8 cellular contexts compared by ENCODE assay signal in the genomic region with DNA sequence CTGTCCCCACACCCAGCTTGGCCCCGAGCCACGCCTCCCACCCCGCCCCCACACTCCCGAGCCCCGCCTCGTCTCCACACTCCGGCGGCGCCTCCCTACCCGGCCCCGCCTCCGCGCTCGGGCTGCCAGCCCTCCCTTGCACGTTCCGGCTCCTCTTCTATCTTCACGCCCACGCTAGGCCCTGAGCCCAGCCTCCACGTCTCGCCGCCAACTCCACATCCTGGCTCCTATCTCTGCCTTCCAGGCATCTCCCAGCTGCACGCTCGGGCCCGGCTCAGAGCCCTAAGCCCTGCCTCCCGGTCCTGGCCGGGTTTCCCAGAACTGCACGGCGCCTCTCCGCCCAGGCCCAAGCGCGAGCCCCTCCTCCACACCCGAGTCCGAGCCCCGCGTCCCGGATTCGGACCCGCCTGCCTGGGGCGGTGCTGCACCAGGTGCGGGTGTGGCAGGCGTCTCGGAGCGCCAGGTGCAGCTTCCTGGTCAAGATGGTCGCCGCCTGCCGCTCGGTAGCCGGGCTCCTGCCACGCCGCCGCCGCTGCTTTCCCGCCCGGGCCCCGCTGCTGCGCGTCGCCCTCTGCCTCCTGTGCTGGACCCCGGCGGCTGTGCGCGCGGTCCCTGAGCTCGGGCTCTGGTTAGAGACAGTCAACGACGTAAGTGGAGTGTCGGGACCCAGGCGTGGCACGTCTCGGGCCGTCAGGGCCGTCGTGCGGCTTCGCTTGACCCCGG. TPM values are rescaled to one million over a fixed set of nuclear protein-coding genes. Genes with fewer than 3 reads are reported as not detected.
A peak's percentile ranks its signal among the peaks of the same experiment; 100 is the strongest.
DNase-seq lines count a peak whose midpoint lies in the region; ATAC-seq and TF ChIP-seq lines count a peak whose summit lies in the region.

TSS of gene TMEM87B (plus strand) at position 160 of the 723 bp plus-strand sequence. CDS start at position 483, 323 bp downstream.

- TF ChIP-seq CTCF in BE2C (IDR thresholded peaks at IDR 0.05; ENCODE audit: low read depth, low read length) = no peak
- TF ChIP-seq CTCF in colonic mucosa (IDR thresholded peaks at IDR 0.05) = no peak

- H3K27ac ChIP-seq in colonic mucosa = peak within 1 kb of the TSS; percentile 100

- ATAC-seq in HG03439 (IDR thresholded peaks at IDR 0.05; ENCODE audit: unreplicated experiment) = peak; percentile 67

- DNase-seq in BE2C (peak; percentile 95), GM19238 (ENCODE audit: insufficient read length, low spot score) (peak; percentile 78), NCI-H510A treated with DMSO at 0.1 percent for 48 hours (lab: John Stamatoyannopoulos, UW) (peak; percentile 86), colonic mucosa (peak; percentile 99), left kidney (ENCODE audit: low read depth, low spot score) (peak; percentile 99)
- DNase-seq in activated CD4-positive, alpha-beta T cell treated with anti-CD3 and anti-CD28 coated beads for 24 hours (ENCODE audit: low read depth in 2 of 2) = peak; percentile 95 to 97
- DNase-seq in stimulated activated CD4-positive, alpha-beta T cell treated with anti-CD3 and anti-CD28 coated beads, Interleukin-2, amount 100 ng/mL, for 4 hours (ENCODE audit: low read depth) = peak; percentile 98

- H3K9me3 ChIP-seq in BE2C (no peaks in the 10 kb centered on the region), colonic mucosa (no peaks in the 10 kb centered on the region)

- peak within 1 kb of the TSS; percentile 78 for H3K4me3 ChIP-seq in BE2C (ENCODE audit: low read depth, low read length)
- H3K4me3 ChIP-seq in colonic mucosa = peak within 1 kb of the TSS; percentile 88

- peak within 1 kb of the TSS; percentile 92 to 98 for H3K9ac ChIP-seq in colonic mucosa (ENCODE audit: low read depth in 2 of 2, low read length in 2 of 2)

- intact Hi-C loops in colonic mucosa (cut with DNase I) = loop anchor here (10.0 kb wide), 1 partner anchor 200 kb away; the partner anchor contains the start of gene ZC3H8

- H3K27me3 ChIP-seq in BE2C (no peaks in the 10 kb centered on the region), colonic mucosa (no peaks in the 10 kb centered on the region)

- H3K4me1 ChIP-seq in BE2C (no peaks in the 10 kb centered on the region), colonic mucosa (peaks cover 10% of the 10 kb centered on the region)

- H3K36me3 ChIP-seq in BE2C (no peaks in the 10 kb centered on the region), colonic mucosa (no peaks in the 10 kb centered on the region)

RNA-seq across cellular contexts. Expression of gene TMEM87B, which starts in this region (rescaled TPM):
- polyA plus RNA-seq in BE2C (2012; ENCODE audit: insufficient read depth, insufficient read length, low read depth) = 0.77 TPM
- total RNA-seq in colonic mucosa = 10 to 100 TPM; 56.7 to 71.2 TPM

Comparison
In these comparisons a context has a peak if more than half of its experiments do, and no peak if none do; other contexts are left out.
1. Peak in every context shown above with its lines: DNase-seq, ATAC-seq, H3K4me3 ChIP-seq and H3K27ac ChIP-seq.